9 cellular contexts compared by ENCODE assay signal in genomic region chr3:15331072-15331605, GRCh38. TPM values are rescaled to one million over a fixed set of nuclear protein-coding genes. Genes with fewer than 3 reads are reported as not detected.
DNase-seq lines count a peak whose midpoint lies in the region; ATAC-seq, FAIRE-seq and TF ChIP-seq lines count a peak whose summit lies in the region.
"Had no signal": no experiment of that assay in that cellular context is flagged by ENCODE, and none has a peak within 500 bp of the region (broad histone marks: within the 10 kb centered on the region; RNA-seq: fewer than 3 reads in every experiment).

No MANE protein-coding gene starts in this region.

- H3K9me3 Mint-ChIP-seq in activated CD8-positive, alpha-beta memory T cell treated with anti-CD3 and anti-CD28 coated beads, Interleukin-2, amount 10 ng/mL, durations not matched to agents 7 days and 5 days (ENCODE audit: low read depth), result no peaks in the 10 kb centered on the region
- H3K9me3 Mint-ChIP-seq in astrocyte (ENCODE audit: unreplicated experiment), result no peaks in the 10 kb centered on the region

- H3K36me3 Mint-ChIP-seq in activated CD8-positive, alpha-beta memory T cell treated with anti-CD3 and anti-CD28 coated beads, Interleukin-2, amount 10 ng/mL, durations not matched to agents 7 days and 5 days, result peaks cover 26% of the 10 kb centered on the region
- peaks cover 4% of the 10 kb centered on the region for H3K36me3 Mint-ChIP-seq in astrocyte (ENCODE audit: low read depth, unreplicated experiment)

- H2AFZ ChIP-seq in astrocyte (ENCODE audit: low read depth, low read length), result peak overlapping the region; percentile 98

- no peaks in the 10 kb centered on the region for H3K9me3 ChIP-seq in astrocyte (ENCODE audit: insufficient read depth, low read depth, low read length)
- H3K9me3 ChIP-seq in tibial nerve, result no peaks in the 10 kb centered on the region

- FAIRE-seq in astrocyte (lab: Jason Lieb, UNC), result no peak

- H3K4me3 ChIP-seq in astrocyte (ENCODE audit: insufficient read depth, low read depth, low read length), result peak overlapping the region; percentile 91
- H3K4me3 ChIP-seq in lower leg skin (ENCODE audit: low read depth, poor library complexity, severe bottlenecking), result peak overlapping the region; percentile 93
- H3K4me3 ChIP-seq in tibial nerve, result peak overlapping the region; percentile 87 to 94 (median 92)

- TF ChIP-seq CTCF in astrocyte (IDR thresholded peaks at IDR 0.05; ENCODE audit: insufficient read depth, low read depth, low read length) (no peak), lower leg skin (IDR thresholded peaks at IDR 0.05) (no peak), tibial nerve (IDR thresholded peaks at IDR 0.05) (peak in 1 of 5 experiments; percentile 19)

- DNase-seq in activated CD8-positive, alpha-beta memory T cell treated with anti-CD3 and anti-CD28 coated beads, Interleukin-2, amount 10 ng/mL, durations not matched to agents 7 days and 5 days, result no peak
- no peak for DNase-seq in activated CD8-positive, alpha-beta memory T cell treated with anti-CD3 and anti-CD28 coated beads for 24 hours
- DNase-seq in astrocyte (ENCODE audit: low read depth), result no peak
- no peak for DNase-seq in lower leg skin (ENCODE audit: low spot score in 2 of 2)
- no peak for DNase-seq in tibial nerve (ENCODE audit: low spot score in 2 of 2)
- DNase-seq in NCI-H1436 (lab: John Stamatoyannopoulos, UW), result no peak
- DNase-seq: DMS79 treated with DMSO at 0.1 percent for 48 hours had no signal

- peak overlapping the region; percentile 92 for H3K4me2 ChIP-seq in astrocyte (ENCODE audit: low read length)

- H3K4me1 ChIP-seq in astrocyte (ENCODE audit: insufficient read depth, low read length) (peaks cover 15% of the 10 kb centered on the region), tibial nerve (peaks cover 0 to 61% (median 48%) of the 10 kb centered on the region in 4 donors)

- TF ChIP-seq POLR2A in lower leg skin (IDR thresholded peaks at IDR 0.05), result no peak
- no peak for TF ChIP-seq POLR2A in tibial nerve (IDR thresholded peaks at IDR 0.05)

- CTCF ChIA-PET in activated CD8-positive, alpha-beta memory T cell treated with anti-CD3 and anti-CD28 coated beads, Interleukin-2, amount 10 ng/mL, durations not matched to agents 7 days and 5 days (lab: Charles Lee), result interaction anchor here (0.8 to 3.5 kb wide), 15 partner anchors 11 to 128 kb away, joined by 3 to 24 read pairs (median 5); no protein-coding TSS in a partner anchor

- intact Hi-C loops in lower leg skin (cut with DNase I; ENCODE audit: low total_unique reads), result loop anchor here (5.0 kb wide), 1 partner anchor 64 kb away; no protein-coding TSS in a partner anchor

- no peak overlapping the region for H3K27ac ChIP-seq in astrocyte (ENCODE audit: low read depth, low read length)
- H3K27ac ChIP-seq in tibial nerve, result peak overlapping the region; percentile 94 to 98 (median 96)

- peaks cover 58% of the 10 kb centered on the region for H3K4me1 Mint-ChIP-seq in activated CD8-positive, alpha-beta memory T cell treated with anti-CD3 and anti-CD28 coated beads, Interleukin-2, amount 10 ng/mL, durations not matched to agents 7 days and 5 days
- H3K4me1 Mint-ChIP-seq in astrocyte (ENCODE audit: low read depth, unreplicated experiment), result peaks cover 26% of the 10 kb centered on the region

- peak overlapping the region; percentile 90 for H3K9ac ChIP-seq in astrocyte (ENCODE audit: low read length)

- H3K4me3 Mint-ChIP-seq in activated CD8-positive, alpha-beta memory T cell treated with anti-CD3 and anti-CD28 coated beads, Interleukin-2, amount 10 ng/mL, durations not matched to agents 7 days and 5 days, result peak overlapping the region; percentile 83
- H3K4me3 Mint-ChIP-seq in astrocyte (ENCODE audit: unreplicated experiment), result peak overlapping the region; percentile 93

- WGBS in lower leg skin, 2 donors, result 25 to 27% methylated on average over 6 of the region's 6 CpGs
- WGBS in tibial nerve, 2 donors, result 13 to 14% methylated on average over 6 of the region's 6 CpGs

- H3K27me3 ChIP-seq in astrocyte (ENCODE audit: insufficient read depth, low read length), result no peaks in the 10 kb centered on the region
- H3K27me3 ChIP-seq in tibial nerve, result no peaks in the 10 kb centered on the region

- H3K79me2 ChIP-seq in astrocyte (ENCODE audit: insufficient read depth, low read length), result peaks cover 46% of the 10 kb centered on the region

- no peak for ATAC-seq in activated CD8-positive, alpha-beta memory T cell treated with anti-CD3 and anti-CD28 coated beads, Interleukin-2, amount 10 ng/mL, durations not matched to agents 7 days and 5 days
- no peak for ATAC-seq in HG02885 (IDR thresholded peaks at IDR 0.05; ENCODE audit: poor library complexity, unreplicated experiment)
- ATAC-seq in HG02870 (IDR thresholded peaks at IDR 0.05; ENCODE audit: unreplicated experiment), result no peak

- no peaks in the 10 kb centered on the region for H3K27me3 Mint-ChIP-seq in activated CD8-positive, alpha-beta memory T cell treated with anti-CD3 and anti-CD28 coated beads, Interleukin-2, amount 10 ng/mL, durations not matched to agents 7 days and 5 days
- no peaks in the 10 kb centered on the region for H3K27me3 Mint-ChIP-seq in astrocyte (ENCODE audit: low read depth, unreplicated experiment)

- no peaks in the 10 kb centered on the region for H3K36me3 ChIP-seq in astrocyte (ENCODE audit: insufficient read depth, low read length)
- peaks cover 0 to 7% (median 0%) of the 10 kb centered on the region in 3 donors for H3K36me3 ChIP-seq in tibial nerve

- peaks cover 5% of the 10 kb centered on the region for H4K20me1 ChIP-seq in astrocyte (ENCODE audit: insufficient read depth, low read length)

- H3K27ac Mint-ChIP-seq in activated CD8-positive, alpha-beta memory T cell treated with anti-CD3 and anti-CD28 coated beads, Interleukin-2, amount 10 ng/mL, durations not matched to agents 7 days and 5 days, result no peak overlapping the region
- peak overlapping the region; percentile 8 for H3K27ac Mint-ChIP-seq in astrocyte (ENCODE audit: unreplicated experiment)

- TF ChIP-seq EP300 in tibial nerve (IDR thresholded peaks at IDR 0.05), result peak in 1 of 2 donors; percentile 34

RNA-seq across cellular contexts. Expression of gene SH3BP5, which starts 1.2 kb away (rescaled TPM):
- total RNA-seq in activated CD8-positive, alpha-beta memory T cell treated with anti-CD3 and anti-CD28 coated beads, Interleukin-2, amount 10 ng/mL, durations not matched to agents 7 days and 5 days, result 10 to 100 TPM; 19.4 to 30.3 TPM
- total RNA-seq in astrocyte (25.2 and 27.5 TPM in 2 replicates), lower leg skin (10 to 100 TPM; 10.7 to 30.3 (median 18.5) TPM), tibial nerve (100 to 1,000 TPM in 3 of 4 donors, 10 to 100 TPM in 1; 99.0 to 113 (median 105) TPM)
